In the genomic region with DNA sequence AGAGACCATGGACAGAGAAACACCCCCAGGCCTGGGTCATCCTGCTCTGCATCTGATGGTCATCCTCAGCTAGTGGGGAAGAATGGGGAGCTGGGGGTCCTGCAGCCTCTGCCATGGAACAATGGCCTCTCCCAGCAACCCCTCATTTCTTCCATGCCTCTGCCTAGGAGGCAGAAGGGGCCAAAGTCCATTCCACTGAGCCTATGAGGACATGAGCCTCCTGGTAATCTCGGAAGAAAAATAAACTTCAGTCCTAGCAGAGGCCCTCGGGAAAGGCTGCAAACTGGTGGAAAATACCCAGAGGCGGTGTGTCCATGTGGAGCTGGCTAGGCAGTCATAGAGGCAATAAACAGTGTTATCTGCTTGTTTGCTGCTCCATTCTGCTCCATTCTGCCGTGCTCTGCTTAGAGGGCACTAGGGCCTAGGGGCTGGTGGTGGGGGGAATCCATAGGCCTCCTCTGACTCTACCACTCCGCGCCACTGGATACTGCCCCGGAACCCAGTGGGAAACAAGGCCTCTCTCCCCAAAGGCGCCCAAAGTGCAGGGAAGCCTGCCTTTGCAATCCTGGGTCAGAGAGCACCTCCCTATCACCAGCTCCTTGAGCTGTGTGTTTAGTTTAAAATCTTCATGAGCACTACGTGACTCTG, we compare ENCODE assay signal across 1 cellular context.
TF ChIP-seq lines count a peak whose summit lies in the region.

No MANE protein-coding gene starts in this region.

TF ChIP-seq in HepG2, 621 proteins besides CTCF, POLR2A, EP300 and RAD21 (continued from another document and continues in another):
- TF ChIP-seq FOXP4 (CRISPR knock-in tag; IDR thresholded peaks at IDR 0.05) (peak; percentile 24; the same call in 1 of the 2 replicates), MTF2 (CRISPR knock-in tag; IDR thresholded peaks at IDR 0.05; ENCODE audit: borderline replicate concordance) (no peak), MEF2D (CRISPR knock-in tag; IDR thresholded peaks at IDR 0.05) (0 out of 2 replicates have a peak, but pooled peaks have one; percentile 15), NFYB (CRISPR knock-in tag; IDR thresholded peaks at IDR 0.05) (no peak), ZNF224 (CRISPR knock-in tag; IDR thresholded peaks at IDR 0.05) (peak; percentile 100), TBX2 (CRISPR knock-in tag; IDR thresholded peaks at IDR 0.05; ENCODE audit: borderline replicate concordance) (peak; percentile 69), HDAC1 (CRISPR knock-in tag; IDR thresholded peaks at IDR 0.05) (peak; percentile 34; the same call in 1 of the 2 replicates), KDM4B (CRISPR knock-in tag; IDR thresholded peaks at IDR 0.05) (no peak), ZBTB38 (CRISPR knock-in tag; IDR thresholded peaks at IDR 0.05) (no peak), MLXIP (CRISPR knock-in tag; IDR thresholded peaks at IDR 0.05; ENCODE audit: borderline replicate concordance) (no peak), ZNF138 (CRISPR knock-in tag; IDR thresholded peaks at IDR 0.05; ENCODE audit: low read depth) (peak; percentile 85; the same call in 1 of the 2 replicates), ZNF337 (CRISPR knock-in tag; IDR thresholded peaks at IDR 0.05; ENCODE audit: borderline replicate concordance, low read depth) (0 out of 2 replicates have a peak, but pooled peaks have one; percentile 25), MED1 (CRISPR knock-in tag; IDR thresholded peaks at IDR 0.05) (peak; percentile 48), PHF21A (CRISPR knock-in tag; IDR thresholded peaks at IDR 0.05) (peak; percentile 89), GATAD2A (CRISPR knock-in tag; IDR thresholded peaks at IDR 0.05) (peak; percentile 73), ZNF121 (CRISPR knock-in tag; IDR thresholded peaks at IDR 0.05) (0 out of 2 replicates have a peak, but pooled peaks have one; percentile 27), ZNF83 (CRISPR knock-in tag; IDR thresholded peaks at IDR 0.05; ENCODE audit: borderline replicate concordance) (0 out of 2 replicates have a peak, but pooled peaks have one; percentile 52), YEATS2 (CRISPR knock-in tag; IDR thresholded peaks at IDR 0.05; ENCODE audit: borderline replicate concordance) (0 out of 2 replicates have a peak, but pooled peaks have one; percentile 23), ZNF530 (CRISPR knock-in tag; IDR thresholded peaks at IDR 0.05; ENCODE audit: low read depth) (no peak), ZNF431 (CRISPR knock-in tag; IDR thresholded peaks at IDR 0.05; ENCODE audit: borderline replicate concordance, low read depth) (no peak), ZZZ3 (CRISPR knock-in tag; IDR thresholded peaks at IDR 0.05; ENCODE audit: borderline replicate concordance) (no peak), HNRNPK (IDR thresholded peaks at IDR 0.05; ENCODE audit: low read depth, low read length, poor library complexity, severe bottlenecking) (no peak), YY1 (IDR thresholded peaks at IDR 0.05; ENCODE audit: insufficient read depth, insufficient replicate concordance, low read depth, low read length) (peak; percentile 63), ISL2 (CRISPR knock-in tag; IDR thresholded peaks at IDR 0.05) (no peak; the same call in 1 of the 2 replicates), THAP11 (CRISPR knock-in tag; IDR thresholded peaks at IDR 0.05) (peak; percentile 37; the same call in 1 of the 2 replicates), ZNF124 (CRISPR knock-in tag; IDR thresholded peaks at IDR 0.05) (no peak), PHF8 (CRISPR knock-in tag; IDR thresholded peaks at IDR 0.05) (0 out of 2 replicates have a peak, but pooled peaks have one; percentile 17), GPN1 (CRISPR knock-in tag; IDR thresholded peaks at IDR 0.05; ENCODE audit: borderline replicate concordance) (no peak), NFKB2 (CRISPR knock-in tag; IDR thresholded peaks at IDR 0.05; ENCODE audit: borderline replicate concordance) (no peak), ARHGAP35 (CRISPR knock-in tag; IDR thresholded peaks at IDR 0.05; ENCODE audit: borderline replicate concordance) (no peak), DMAP1 (CRISPR knock-in tag; IDR thresholded peaks at IDR 0.05) (peak; percentile 86), JUN (CRISPR knock-in tag; IDR thresholded peaks at IDR 0.05) (no peak), CREB1 (IDR thresholded peaks at IDR 0.05) (no peak), CREB1 (CRISPR knock-in tag; IDR thresholded peaks at IDR 0.05) (no peak), NCOA1 (CRISPR knock-in tag; IDR thresholded peaks at IDR 0.05) (0 out of 2 replicates have a peak, but pooled peaks have one; percentile 40), GABPA (IDR thresholded peaks at IDR 0.05; ENCODE audit: low read depth, low read length) (no peak), GABPA (CRISPR knock-in tag; IDR thresholded peaks at IDR 0.05; ENCODE audit: low read depth) (peak; percentile 51), ZMAT3 (CRISPR knock-in tag; conservative IDR thresholded peaks at IDR 0.05) (peak; percentile 93; the same call in 1 of the 2 replicates), ATM (IDR thresholded peaks at IDR 0.05; ENCODE audit: borderline replicate concordance) (no peak), ZFY (CRISPR knock-in tag; IDR thresholded peaks at IDR 0.05) (peak; percentile 78), NPAS2 (CRISPR knock-in tag; IDR thresholded peaks at IDR 0.05; ENCODE audit: borderline replicate concordance) (no peak), NR2F2 (IDR thresholded peaks at IDR 0.05; ENCODE audit: borderline replicate concordance, low read depth) (no peak), SRSF9 (IDR thresholded peaks at IDR 0.05; ENCODE audit: borderline replicate concordance, insufficient read depth, low read depth, low read length, poor library complexity, severe bottlenecking) (no peak), ZNF839 (CRISPR knock-in tag; IDR thresholded peaks at IDR 0.05; ENCODE audit: borderline replicate concordance) (no peak), FOXO1 (CRISPR knock-in tag; IDR thresholded peaks at IDR 0.05) (peak; percentile 12; the same call in 1 of the 2 replicates), SAP130 (CRISPR knock-in tag; IDR thresholded peaks at IDR 0.05; ENCODE audit: low read depth) (peak; percentile 67), TOPORS (CRISPR knock-in tag; IDR thresholded peaks at IDR 0.05) (peak; percentile 8; the same call in 1 of the 2 replicates), ZNF883 (CRISPR knock-in tag; IDR thresholded peaks at IDR 0.05; ENCODE audit: not compliant biosample characterization) (peak; percentile 7), SYNCRIP (IDR thresholded peaks at IDR 0.05; ENCODE audit: insufficient read depth, low read depth, low read length) (no peak), ZNF510 (CRISPR knock-in tag; IDR thresholded peaks at IDR 0.05; ENCODE audit: low read depth) (no peak), ZEB1 (IDR thresholded peaks at IDR 0.05; ENCODE audit: insufficient replicate concordance, low read depth) (peak; percentile 19), ZSCAN25 (CRISPR knock-in tag; IDR thresholded peaks at IDR 0.05) (no peak), REPIN1 (CRISPR knock-in tag; IDR thresholded peaks at IDR 0.05; ENCODE audit: borderline replicate concordance, low read depth) (0 out of 2 replicates have a peak, but pooled peaks have one; percentile 25)
- TF ChIP-seq, protein P1, sequence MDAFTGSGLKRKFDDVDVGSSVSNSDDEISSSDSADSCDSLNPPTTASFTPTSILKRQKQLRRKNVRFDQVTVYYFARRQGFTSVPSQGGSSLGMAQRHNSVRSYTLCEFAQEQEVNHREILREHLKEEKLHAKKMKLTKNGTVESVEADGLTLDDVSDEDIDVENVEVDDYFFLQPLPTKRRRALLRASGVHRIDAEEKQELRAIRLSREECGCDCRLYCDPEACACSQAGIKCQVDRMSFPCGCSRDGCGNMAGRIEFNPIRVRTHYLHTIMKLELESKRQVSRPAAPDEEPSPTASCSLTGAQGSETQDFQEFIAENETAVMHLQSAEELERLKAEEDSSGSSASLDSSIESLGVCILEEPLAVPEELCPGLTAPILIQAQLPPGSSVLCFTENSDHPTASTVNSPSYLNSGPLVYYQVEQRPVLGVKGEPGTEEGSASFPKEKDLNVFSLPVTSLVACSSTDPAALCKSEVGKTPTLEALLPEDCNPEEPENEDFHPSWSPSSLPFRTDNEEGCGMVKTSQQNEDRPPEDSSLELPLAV (CRISPR knock-in tag; conservative IDR thresholded peaks at IDR 0.05; ENCODE audit: low read depth) = no peak
- TF ChIP-seq, protein P2, sequence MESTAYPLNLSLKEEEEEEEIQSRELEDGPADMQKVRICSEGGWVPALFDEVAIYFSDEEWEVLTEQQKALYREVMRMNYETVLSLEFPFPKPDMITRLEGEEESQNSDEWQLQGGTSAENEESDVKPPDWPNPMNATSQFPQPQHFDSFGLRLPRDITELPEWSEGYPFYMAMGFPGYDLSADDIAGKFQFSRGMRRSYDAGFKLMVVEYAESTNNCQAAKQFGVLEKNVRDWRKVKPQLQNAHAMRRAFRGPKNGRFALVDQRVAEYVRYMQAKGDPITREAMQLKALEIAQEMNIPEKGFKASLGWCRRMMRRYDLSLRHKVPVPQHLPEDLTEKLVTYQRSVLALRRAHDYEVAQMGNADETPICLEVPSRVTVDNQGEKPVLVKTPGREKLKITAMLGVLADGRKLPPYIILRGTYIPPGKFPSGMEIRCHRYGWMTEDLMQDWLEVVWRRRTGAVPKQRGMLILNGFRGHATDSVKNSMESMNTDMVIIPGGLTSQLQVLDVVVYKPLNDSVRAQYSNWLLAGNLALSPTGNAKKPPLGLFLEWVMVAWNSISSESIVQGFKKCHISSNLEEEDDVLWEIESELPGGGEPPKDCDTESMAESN (CRISPR knock-in tag; conservative IDR thresholded peaks at IDR 0.05) = no peak
- TF ChIP-seq, protein P3, sequence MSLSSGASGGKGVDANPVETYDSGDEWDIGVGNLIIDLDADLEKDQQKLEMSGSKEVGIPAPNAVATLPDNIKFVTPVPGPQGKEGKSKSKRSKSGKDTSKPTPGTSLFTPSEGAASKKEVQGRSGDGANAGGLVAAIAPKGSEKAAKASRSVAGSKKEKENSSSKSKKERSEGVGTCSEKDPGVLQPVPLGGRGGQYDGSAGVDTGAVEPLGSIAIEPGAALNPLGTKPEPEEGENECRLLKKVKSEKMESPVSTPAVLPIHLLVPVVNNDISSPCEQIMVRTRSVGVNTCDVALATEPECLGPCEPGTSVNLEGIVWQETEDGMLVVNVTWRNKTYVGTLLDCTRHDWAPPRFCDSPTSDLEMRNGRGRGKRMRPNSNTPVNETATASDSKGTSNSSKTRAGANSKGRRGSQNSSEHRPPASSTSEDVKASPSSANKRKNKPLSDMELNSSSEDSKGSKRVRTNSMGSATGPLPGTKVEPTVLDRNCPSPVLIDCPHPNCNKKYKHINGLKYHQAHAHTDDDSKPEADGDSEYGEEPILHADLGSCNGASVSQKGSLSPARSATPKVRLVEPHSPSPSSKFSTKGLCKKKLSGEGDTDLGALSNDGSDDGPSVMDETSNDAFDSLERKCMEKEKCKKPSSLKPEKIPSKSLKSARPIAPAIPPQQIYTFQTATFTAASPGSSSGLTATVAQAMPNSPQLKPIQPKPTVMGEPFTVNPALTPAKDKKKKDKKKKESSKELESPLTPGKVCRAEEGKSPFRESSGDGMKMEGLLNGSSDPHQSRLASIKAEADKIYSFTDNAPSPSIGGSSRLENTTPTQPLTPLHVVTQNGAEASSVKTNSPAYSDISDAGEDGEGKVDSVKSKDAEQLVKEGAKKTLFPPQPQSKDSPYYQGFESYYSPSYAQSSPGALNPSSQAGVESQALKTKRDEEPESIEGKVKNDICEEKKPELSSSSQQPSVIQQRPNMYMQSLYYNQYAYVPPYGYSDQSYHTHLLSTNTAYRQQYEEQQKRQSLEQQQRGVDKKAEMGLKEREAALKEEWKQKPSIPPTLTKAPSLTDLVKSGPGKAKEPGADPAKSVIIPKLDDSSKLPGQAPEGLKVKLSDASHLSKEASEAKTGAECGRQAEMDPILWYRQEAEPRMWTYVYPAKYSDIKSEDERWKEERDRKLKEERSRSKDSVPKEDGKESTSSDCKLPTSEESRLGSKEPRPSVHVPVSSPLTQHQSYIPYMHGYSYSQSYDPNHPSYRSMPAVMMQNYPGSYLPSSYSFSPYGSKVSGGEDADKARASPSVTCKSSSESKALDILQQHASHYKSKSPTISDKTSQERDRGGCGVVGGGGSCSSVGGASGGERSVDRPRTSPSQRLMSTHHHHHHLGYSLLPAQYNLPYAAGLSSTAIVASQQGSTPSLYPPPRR (CRISPR knock-in tag; IDR thresholded peaks at IDR 0.05; ENCODE audit: borderline replicate concordance) = no peak
- TF ChIP-seq, protein P4, sequence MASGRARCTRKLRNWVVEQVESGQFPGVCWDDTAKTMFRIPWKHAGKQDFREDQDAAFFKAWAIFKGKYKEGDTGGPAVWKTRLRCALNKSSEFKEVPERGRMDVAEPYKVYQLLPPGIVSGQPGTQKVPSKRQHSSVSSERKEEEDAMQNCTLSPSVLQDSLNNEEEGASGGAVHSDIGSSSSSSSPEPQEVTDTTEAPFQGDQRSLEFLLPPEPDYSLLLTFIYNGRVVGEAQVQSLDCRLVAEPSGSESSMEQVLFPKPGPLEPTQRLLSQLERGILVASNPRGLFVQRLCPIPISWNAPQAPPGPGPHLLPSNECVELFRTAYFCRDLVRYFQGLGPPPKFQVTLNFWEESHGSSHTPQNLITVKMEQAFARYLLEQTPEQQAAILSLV (CRISPR knock-in tag; IDR thresholded peaks at IDR 0.05; ENCODE audit: borderline replicate concordance) = peak; percentile 19; the same call in 1 of the 2 replicates
